In the genomic region with DNA sequence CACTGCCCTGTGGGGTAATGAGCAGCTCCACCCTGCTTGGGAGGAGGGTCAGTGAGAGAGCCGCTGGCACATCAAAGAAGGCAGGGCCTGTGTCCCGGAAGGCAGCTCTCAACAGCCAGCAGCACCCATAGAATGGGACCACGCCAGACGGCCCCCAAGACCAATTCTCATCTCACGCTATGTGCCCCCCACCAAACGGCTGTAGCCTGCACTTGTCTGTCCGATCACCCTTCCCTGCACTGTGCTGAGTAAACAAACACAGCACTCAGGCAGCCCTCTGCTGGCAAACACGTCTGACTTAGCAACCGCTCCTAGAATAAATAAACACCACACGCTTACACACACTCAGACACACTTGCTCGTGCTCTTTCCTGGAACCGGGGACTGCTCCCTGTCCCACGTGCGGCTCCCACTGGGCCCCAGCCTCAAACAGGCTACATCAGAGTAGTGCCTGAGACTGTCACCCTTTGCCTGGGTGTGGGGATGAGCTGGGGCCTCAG, we compare ENCODE assay signal across 9 cellular contexts. TPM values are rescaled to one million over a fixed set of nuclear protein-coding genes. Genes with fewer than 3 reads are reported as not detected.
DNase-seq lines count a peak whose midpoint lies in the region; ATAC-seq and TF ChIP-seq lines count a peak whose summit lies in the region.
"Had no signal": no experiment of that assay in that cellular context is flagged by ENCODE, and none has a peak within 500 bp of the region (broad histone marks: within the 10 kb centered on the region; RNA-seq: fewer than 3 reads in every experiment).

No MANE protein-coding gene starts in this region.

- H3K36me3 ChIP-seq in BLaER1 treated with 17β-estradiol and CSF1 and Interleukin-3, amounts not matched to agents 10 nM and 100 nM = no peaks in the 10 kb centered on the region
- H3K36me3 ChIP-seq in liver (ENCODE audit: control insufficient read depth in 4 of 4, insufficient read depth in 3 of 4, low read depth in 1 of 4, low read length in 3 of 4) = no peaks in the 10 kb centered on the region

- peak overlapping the region in 2 of 10 experiments; percentile 16 to 34; a peak in 2 of 20 replicates for H3K4me3 ChIP-seq in BLaER1 treated with 17β-estradiol and CSF1 and Interleukin-3, amounts not matched to agents 10 nM and 100 nM
- H3K4me3 ChIP-seq in liver (ENCODE audit: low read depth in 1 of 3, low read length in 3 of 3) = no peak overlapping the region

- H3K36me3 Mint-ChIP-seq in brain = no peaks in the 10 kb centered on the region
- no peaks in the 10 kb centered on the region for H3K36me3 Mint-ChIP-seq in type B pancreatic cell
- H3K36me3 Mint-ChIP-seq: activated naive CD8-positive, alpha-beta T cell had no signal

- H3K9me3 Mint-ChIP-seq in brain (peaks cover 0 to 3% (median 0%) of the 10 kb centered on the region in 5 experiments), type B pancreatic cell (no peaks in the 10 kb centered on the region)

- peaks cover 21 to 59% (median 51%) of the 10 kb centered on the region in 10 experiments for H3K4me1 ChIP-seq in BLaER1 treated with 17β-estradiol and CSF1 and Interleukin-3, amounts not matched to agents 10 nM and 100 nM
- peaks cover 20 to 35% (median 29%) of the 10 kb centered on the region in 4 donors for H3K4me1 ChIP-seq in liver (ENCODE audit: control insufficient read depth in 4 of 4, insufficient read depth in 4 of 4, low read length in 3 of 4)

- H3K27me3 ChIP-seq in BLaER1 treated with 17β-estradiol and CSF1 and Interleukin-3, amounts not matched to agents 10 nM and 100 nM = no peaks in the 10 kb centered on the region
- H3K27me3 ChIP-seq in liver (ENCODE audit: control insufficient read depth in 4 of 4, insufficient read depth in 4 of 4, low read length in 3 of 4) = no peaks in the 10 kb centered on the region

- peak overlapping the region in 4 of 5 experiments; percentile 6 to 53 (median 12) for H3K4me3 Mint-ChIP-seq in brain
- H3K4me3 Mint-ChIP-seq in type B pancreatic cell = peak overlapping the region; percentile 50
- H3K4me3 Mint-ChIP-seq: activated naive CD8-positive, alpha-beta T cell had no signal

- H3K27ac ChIP-seq in BLaER1 treated with 17β-estradiol and CSF1 and Interleukin-3, amounts not matched to agents 10 nM and 100 nM = peak overlapping the region; percentile 42 to 73 (median 61); a peak in 21 of 22 replicates
- peak overlapping the region; percentile 25 to 43 for H3K27ac ChIP-seq in liver (ENCODE audit: low read depth in 1 of 2, low read length in 2 of 2)

- ATAC-seq in GM19455 (IDR thresholded peaks at IDR 0.05; ENCODE audit: unreplicated experiment) (no peak), GM19351 (IDR thresholded peaks at IDR 0.05; ENCODE audit: unreplicated experiment) (no peak)

- H3K27me3 Mint-ChIP-seq in brain = peaks cover 3% of the 10 kb centered on the region
- H3K27me3 Mint-ChIP-seq in type B pancreatic cell = peaks cover 3% of the 10 kb centered on the region
- H3K27me3 Mint-ChIP-seq: activated naive CD8-positive, alpha-beta T cell had no signal

- peak overlapping the region; percentile 58 to 98 (median 85) for H3K4me2 ChIP-seq in BLaER1 treated with 17β-estradiol and CSF1 and Interleukin-3, amounts not matched to agents 10 nM and 100 nM

- H3K4me1 Mint-ChIP-seq in brain (peaks cover 62% of the 10 kb centered on the region), type B pancreatic cell (ENCODE audit: unreplicated experiment) (peaks cover 46% of the 10 kb centered on the region)

- peak; percentile 40 for DNase-seq in NCI-H146 treated with DMSO at 0.1 percent for 48 hours (lab: John Stamatoyannopoulos, UW; ENCODE audit: unreplicated experiment)
- DNase-seq in type B pancreatic cell (ENCODE audit: extremely low spot score, unreplicated experiment) = no peak
- no peak for DNase-seq in HK-2 (ENCODE audit: unreplicated experiment)

- H3K9me3 ChIP-seq in BLaER1 treated with 17β-estradiol and CSF1 and Interleukin-3, amounts not matched to agents 10 nM and 100 nM (replicated peaks in 1 of 11) = no peaks in the 10 kb centered on the region
- no peaks in the 10 kb centered on the region for H3K9me3 ChIP-seq in liver (ENCODE audit: control insufficient read depth in 4 of 4, low read length in 3 of 4)

- no peaks in the 10 kb centered on the region for H4K20me1 ChIP-seq in BLaER1 treated with 17β-estradiol and CSF1 and Interleukin-3, amounts not matched to agents 10 nM and 100 nM

- peak; percentile 65 to 78 for TF ChIP-seq RAD21 in liver (IDR thresholded peaks at IDR 0.05)

- WGBS in liver = 19% methylated on average over 14 of the region's 14 CpGs

- TF ChIP-seq CTCF in brain (conservative IDR thresholded peaks at IDR 0.05) = peak; percentile 43 to 50
- peak; percentile 33 for TF ChIP-seq CTCF in liver (IDR thresholded peaks at IDR 0.05; ENCODE audit: low read depth, low read length, missing input control)
- TF ChIP-seq CTCF in type B pancreatic cell (conservative IDR thresholded peaks at IDR 0.05) = peak; percentile 53

- H3K9ac ChIP-seq in BLaER1 treated with 17β-estradiol and CSF1 and Interleukin-3, amounts not matched to agents 10 nM and 100 nM = peak overlapping the region in 10 of 11 experiments; percentile 7 to 69 (median 38); a peak in 14 of 22 replicates
- H3K9ac ChIP-seq in liver (ENCODE audit: low read depth in 1 of 2, low read length in 2 of 2) = no peak overlapping the region

- H3K27ac Mint-ChIP-seq in brain = peak overlapping the region; percentile 54 to 93 (median 91)
- H3K27ac Mint-ChIP-seq in type B pancreatic cell = peak overlapping the region; percentile 83
- H3K27ac Mint-ChIP-seq: activated naive CD8-positive, alpha-beta T cell had no signal

TF ChIP-seq in liver, 16 proteins besides CTCF, POLR2A, EP300 and RAD21:
- TF ChIP-seq YY1 (IDR thresholded peaks at IDR 0.05) = peak; percentile 41
- TF ChIP-seq EGR1 (IDR thresholded peaks at IDR 0.05; ENCODE audit: low read depth in 2 of 2) = no peak
- no peak for TF ChIP-seq HNF4G (IDR thresholded peaks at IDR 0.05)
- peak; percentile 88 for TF ChIP-seq SP1 (IDR thresholded peaks at IDR 0.05)
- peak; percentile 49 to 67 for TF ChIP-seq HNF4A (conservative IDR thresholded peaks at IDR 0.05)
- no peak for TF ChIP-seq GABPA (IDR thresholded peaks at IDR 0.05 in 1 of 2, conservative IDR thresholded peaks at IDR 0.05 in 1 of 2)
- peak in 1 of 2 donors; percentile 11 for TF ChIP-seq JUND (IDR thresholded peaks at IDR 0.05)
- peak; percentile 96 for TF ChIP-seq FOXA2 (IDR thresholded peaks at IDR 0.05)
- no peak for TF ChIP-seq TAF1 (conservative IDR thresholded peaks at IDR 0.05)
- peak; percentile 94 for TF ChIP-seq FOXA1 (IDR thresholded peaks at IDR 0.05)
- TF ChIP-seq, protein P1, sequence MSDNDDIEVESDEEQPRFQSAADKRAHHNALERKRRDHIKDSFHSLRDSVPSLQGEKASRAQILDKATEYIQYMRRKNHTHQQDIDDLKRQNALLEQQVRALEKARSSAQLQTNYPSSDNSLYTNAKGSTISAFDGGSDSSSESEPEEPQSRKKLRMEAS (IDR thresholded peaks at IDR 0.05) = peak; percentile 72
- TF ChIP-seq, protein P2, sequence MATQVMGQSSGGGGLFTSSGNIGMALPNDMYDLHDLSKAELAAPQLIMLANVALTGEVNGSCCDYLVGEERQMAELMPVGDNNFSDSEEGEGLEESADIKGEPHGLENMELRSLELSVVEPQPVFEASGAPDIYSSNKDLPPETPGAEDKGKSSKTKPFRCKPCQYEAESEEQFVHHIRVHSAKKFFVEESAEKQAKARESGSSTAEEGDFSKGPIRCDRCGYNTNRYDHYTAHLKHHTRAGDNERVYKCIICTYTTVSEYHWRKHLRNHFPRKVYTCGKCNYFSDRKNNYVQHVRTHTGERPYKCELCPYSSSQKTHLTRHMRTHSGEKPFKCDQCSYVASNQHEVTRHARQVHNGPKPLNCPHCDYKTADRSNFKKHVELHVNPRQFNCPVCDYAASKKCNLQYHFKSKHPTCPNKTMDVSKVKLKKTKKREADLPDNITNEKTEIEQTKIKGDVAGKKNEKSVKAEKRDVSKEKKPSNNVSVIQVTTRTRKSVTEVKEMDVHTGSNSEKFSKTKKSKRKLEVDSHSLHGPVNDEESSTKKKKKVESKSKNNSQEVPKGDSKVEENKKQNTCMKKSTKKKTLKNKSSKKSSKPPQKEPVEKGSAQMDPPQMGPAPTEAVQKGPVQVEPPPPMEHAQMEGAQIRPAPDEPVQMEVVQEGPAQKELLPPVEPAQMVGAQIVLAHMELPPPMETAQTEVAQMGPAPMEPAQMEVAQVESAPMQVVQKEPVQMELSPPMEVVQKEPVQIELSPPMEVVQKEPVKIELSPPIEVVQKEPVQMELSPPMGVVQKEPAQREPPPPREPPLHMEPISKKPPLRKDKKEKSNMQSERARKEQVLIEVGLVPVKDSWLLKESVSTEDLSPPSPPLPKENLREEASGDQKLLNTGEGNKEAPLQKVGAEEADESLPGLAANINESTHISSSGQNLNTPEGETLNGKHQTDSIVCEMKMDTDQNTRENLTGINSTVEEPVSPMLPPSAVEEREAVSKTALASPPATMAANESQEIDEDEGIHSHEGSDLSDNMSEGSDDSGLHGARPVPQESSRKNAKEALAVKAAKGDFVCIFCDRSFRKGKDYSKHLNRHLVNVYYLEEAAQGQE (IDR thresholded peaks at IDR 0.05) = peak; percentile 50
- peak; percentile 84 to 90 for TF ChIP-seq RXRA (IDR thresholded peaks at IDR 0.05)

RNA-seq across cellular contexts. Expression of a gene that starts 53.2 kb away (rescaled TPM):
- polyA plus RNA-seq in brain (ENCODE audit: insufficient read depth, low read depth, low replicate concordance) = 6.3 TPM
- total RNA-seq in liver = 1 to 10 TPM; 7.1 to 7.4 TPM
- polyA plus RNA-seq in liver = under 1 TPM; 0.69 to 0.85 TPM
- 23.5 and 157 TPM in 2 replicates for total RNA-seq in type B pancreatic cell (ENCODE audit: low replicate concordance)

Comparison
In these comparisons a context has a peak if more than half of its experiments do, and no peak if none do; other contexts are left out.
1. H3K9ac ChIP-seq: peak in BLaER1 treated with 17β-estradiol and CSF1 and Interleukin-3, amounts not matched to agents 10 nM and 100 nM (10 of 11); none in liver (0 of 2).
2. Peak in every context shown above with its lines, with median percentiles within 50 percentile points of each other: CTCF ChIP-seq.